1 cellular context compared by ENCODE assay signal in the genomic region with DNA sequence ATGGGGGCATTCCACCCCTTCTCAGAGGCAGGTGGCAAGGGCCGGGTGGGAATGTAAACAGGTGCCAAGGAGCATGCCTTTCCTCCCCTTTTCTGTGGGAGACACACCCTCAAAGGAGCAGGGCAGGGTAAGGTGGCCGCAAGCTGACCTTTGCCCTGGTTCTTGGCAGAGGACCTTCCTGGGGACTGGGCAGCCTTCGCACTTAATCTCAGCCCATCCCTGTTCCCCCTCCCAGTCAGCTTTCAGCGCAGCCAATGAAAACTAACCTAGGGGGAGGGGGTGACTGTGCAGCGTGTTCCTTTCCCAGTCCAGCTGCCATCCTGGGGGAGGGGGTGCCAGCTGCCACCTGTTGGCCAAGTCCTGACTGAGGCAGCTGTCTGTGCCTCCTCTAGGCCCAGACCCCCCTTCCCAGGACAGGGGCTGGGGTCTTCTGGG.
TF ChIP-seq lines count a peak whose summit lies in the region.

No MANE protein-coding gene starts in this region.

TF ChIP-seq in HCT116, 20 proteins besides CTCF, POLR2A, EP300 and RAD21:
- TF ChIP-seq ZFX (IDR thresholded peaks at IDR 0.05): no peak
- no peak for TF ChIP-seq TCF7L2 (IDR thresholded peaks at IDR 0.05; ENCODE audit: borderline replicate concordance, extremely low read depth, insufficient read depth, insufficient read length)
- TF ChIP-seq EZH2phosphoT487 (IDR thresholded peaks at IDR 0.05; ENCODE audit: borderline replicate concordance): no peak
- TF ChIP-seq SRF (IDR thresholded peaks at IDR 0.05; ENCODE audit: low read depth): no peak
- no peak for TF ChIP-seq SP1 (IDR thresholded peaks at IDR 0.05; ENCODE audit: low read depth)
- TF ChIP-seq EZH2 (IDR thresholded peaks at IDR 0.05): no peak
- no peak for TF ChIP-seq CBX3 (IDR thresholded peaks at IDR 0.05; ENCODE audit: low read depth)
- no peak for TF ChIP-seq POLR2AphosphoS5 (IDR thresholded peaks at IDR 0.05; ENCODE audit: low read depth, low read length)
- TF ChIP-seq, protein P1, sequence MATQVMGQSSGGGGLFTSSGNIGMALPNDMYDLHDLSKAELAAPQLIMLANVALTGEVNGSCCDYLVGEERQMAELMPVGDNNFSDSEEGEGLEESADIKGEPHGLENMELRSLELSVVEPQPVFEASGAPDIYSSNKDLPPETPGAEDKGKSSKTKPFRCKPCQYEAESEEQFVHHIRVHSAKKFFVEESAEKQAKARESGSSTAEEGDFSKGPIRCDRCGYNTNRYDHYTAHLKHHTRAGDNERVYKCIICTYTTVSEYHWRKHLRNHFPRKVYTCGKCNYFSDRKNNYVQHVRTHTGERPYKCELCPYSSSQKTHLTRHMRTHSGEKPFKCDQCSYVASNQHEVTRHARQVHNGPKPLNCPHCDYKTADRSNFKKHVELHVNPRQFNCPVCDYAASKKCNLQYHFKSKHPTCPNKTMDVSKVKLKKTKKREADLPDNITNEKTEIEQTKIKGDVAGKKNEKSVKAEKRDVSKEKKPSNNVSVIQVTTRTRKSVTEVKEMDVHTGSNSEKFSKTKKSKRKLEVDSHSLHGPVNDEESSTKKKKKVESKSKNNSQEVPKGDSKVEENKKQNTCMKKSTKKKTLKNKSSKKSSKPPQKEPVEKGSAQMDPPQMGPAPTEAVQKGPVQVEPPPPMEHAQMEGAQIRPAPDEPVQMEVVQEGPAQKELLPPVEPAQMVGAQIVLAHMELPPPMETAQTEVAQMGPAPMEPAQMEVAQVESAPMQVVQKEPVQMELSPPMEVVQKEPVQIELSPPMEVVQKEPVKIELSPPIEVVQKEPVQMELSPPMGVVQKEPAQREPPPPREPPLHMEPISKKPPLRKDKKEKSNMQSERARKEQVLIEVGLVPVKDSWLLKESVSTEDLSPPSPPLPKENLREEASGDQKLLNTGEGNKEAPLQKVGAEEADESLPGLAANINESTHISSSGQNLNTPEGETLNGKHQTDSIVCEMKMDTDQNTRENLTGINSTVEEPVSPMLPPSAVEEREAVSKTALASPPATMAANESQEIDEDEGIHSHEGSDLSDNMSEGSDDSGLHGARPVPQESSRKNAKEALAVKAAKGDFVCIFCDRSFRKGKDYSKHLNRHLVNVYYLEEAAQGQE (IDR thresholded peaks at IDR 0.05; ENCODE audit: low read depth): no peak
- TF ChIP-seq, protein P2, sequence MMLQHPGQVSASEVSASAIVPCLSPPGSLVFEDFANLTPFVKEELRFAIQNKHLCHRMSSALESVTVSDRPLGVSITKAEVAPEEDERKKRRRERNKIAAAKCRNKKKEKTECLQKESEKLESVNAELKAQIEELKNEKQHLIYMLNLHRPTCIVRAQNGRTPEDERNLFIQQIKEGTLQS (IDR thresholded peaks at IDR 0.05): no peak
- TF ChIP-seq ZNF274 (IDR thresholded peaks at IDR 0.05; ENCODE audit: low read depth, low read length): no peak
- TF ChIP-seq, protein P3, sequence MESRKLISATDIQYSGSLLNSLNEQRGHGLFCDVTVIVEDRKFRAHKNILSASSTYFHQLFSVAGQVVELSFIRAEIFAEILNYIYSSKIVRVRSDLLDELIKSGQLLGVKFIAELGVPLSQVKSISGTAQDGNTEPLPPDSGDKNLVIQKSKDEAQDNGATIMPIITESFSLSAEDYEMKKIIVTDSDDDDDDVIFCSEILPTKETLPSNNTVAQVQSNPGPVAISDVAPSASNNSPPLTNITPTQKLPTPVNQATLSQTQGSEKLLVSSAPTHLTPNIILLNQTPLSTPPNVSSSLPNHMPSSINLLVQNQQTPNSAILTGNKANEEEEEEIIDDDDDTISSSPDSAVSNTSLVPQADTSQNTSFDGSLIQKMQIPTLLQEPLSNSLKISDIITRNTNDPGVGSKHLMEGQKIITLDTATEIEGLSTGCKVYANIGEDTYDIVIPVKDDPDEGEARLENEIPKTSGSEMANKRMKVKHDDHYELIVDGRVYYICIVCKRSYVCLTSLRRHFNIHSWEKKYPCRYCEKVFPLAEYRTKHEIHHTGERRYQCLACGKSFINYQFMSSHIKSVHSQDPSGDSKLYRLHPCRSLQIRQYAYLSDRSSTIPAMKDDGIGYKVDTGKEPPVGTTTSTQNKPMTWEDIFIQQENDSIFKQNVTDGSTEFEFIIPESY (IDR thresholded peaks at IDR 0.05; ENCODE audit: extremely low read depth, insufficient replicate concordance, low read length): no peak
- no peak for TF ChIP-seq CEBPB (IDR thresholded peaks at IDR 0.05; ENCODE audit: low read depth)
- no peak for TF ChIP-seq SIN3A (IDR thresholded peaks at IDR 0.05; ENCODE audit: low read depth)
TF ChIP-seq in HCT116: peak in this region for 0.
